ENCODE assay signal across 29 cellular contexts in the genomic region with DNA sequence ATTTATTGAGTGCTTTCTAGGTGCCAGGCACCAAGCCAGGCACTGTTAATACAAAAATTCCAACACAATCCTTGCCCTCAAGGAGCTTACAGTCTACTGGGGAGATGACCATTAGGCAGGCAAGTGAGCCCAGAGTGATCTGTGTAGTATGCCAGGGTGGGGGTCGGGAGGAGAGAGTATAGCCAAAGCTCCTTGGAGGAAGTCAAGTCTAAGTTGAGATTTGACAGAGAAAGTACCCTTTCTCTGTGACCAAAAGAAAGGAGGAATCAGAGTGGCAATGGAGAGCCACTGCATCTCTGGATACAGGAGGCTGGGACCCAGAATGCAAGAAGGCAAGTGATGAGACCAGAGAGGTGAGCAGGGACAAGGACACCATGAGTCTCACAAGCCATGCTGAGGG. TPM values are rescaled to one million over a fixed set of nuclear protein-coding genes. Genes with fewer than 3 reads are reported as not detected.
DNase-seq lines count a peak whose midpoint lies in the region; ATAC-seq, FAIRE-seq and TF ChIP-seq lines count a peak whose summit lies in the region.
"Had no signal": no experiment of that assay in that cellular context is flagged by ENCODE, and none has a peak within 500 bp of the region (broad histone marks: within the 10 kb centered on the region; RNA-seq: fewer than 3 reads in every experiment).

No MANE protein-coding gene starts in this region.

- H3K4ac ChIP-seq in H9 (ENCODE audit: low read depth, low read length): no peak overlapping the region

- no peak overlapping the region for H3K4me3 ChIP-seq in endothelial cell of umbilical vein (replicated peaks in 1 of 3; ENCODE audit: insufficient read depth in 1 of 3, low read depth in 1 of 3, low read length in 3 of 3)
- no peak overlapping the region for H3K4me3 ChIP-seq in stomach
- H3K4me3 ChIP-seq: cardiac muscle cell, colonic mucosa, gastroesophageal sphincter, HAP-1, hepatocyte, PC-9, psoas muscle had no signal

- no peak overlapping the region for H2BK20ac ChIP-seq in H9 (ENCODE audit: low read depth, low read length, poor library complexity, severe bottlenecking)

- H3K4me1 Mint-ChIP-seq in H9: peaks cover 5% of the 10 kb centered on the region in 2 experiments
- H3K4me1 Mint-ChIP-seq in stimulated activated effector memory CD8-positive, alpha-beta T cell treated with anti-CD3 and anti-CD28 coated beads, Interleukin-12 subunit alpha, Interleukin-12 subunit beta, amount 100 ng/mL, for 72 hours: peaks cover 28% of the 10 kb centered on the region

- H4K5ac ChIP-seq in H9 (ENCODE audit: insufficient read length, low read depth, low read length): no peak overlapping the region

- no peaks in the 10 kb centered on the region for H3K9me1 ChIP-seq in endothelial cell of umbilical vein (replicated peaks; ENCODE audit: control insufficient read depth, extremely low read depth, insufficient read depth, low read length)

- no peak overlapping the region for H2BK120ac ChIP-seq in H9 (ENCODE audit: low read depth, low read length, poor library complexity, severe bottlenecking)

- TF ChIP-seq EP300 in stomach (IDR thresholded peaks at IDR 0.05): no peak

- H3K27ac Mint-ChIP-seq in H9: peak overlapping the region in 1 of 3 experiments; percentile 34; a peak in 1 of 7 replicates
- H3K27ac Mint-ChIP-seq in stimulated activated effector memory CD8-positive, alpha-beta T cell treated with anti-CD3 and anti-CD28 coated beads, Interleukin-12 subunit alpha, Interleukin-12 subunit beta, amount 100 ng/mL, for 72 hours: peak overlapping the region; percentile 72
- H3K27ac Mint-ChIP-seq: activated CD4-positive, alpha-beta memory T cell treated with anti-CD3 and anti-CD28 coated beads for 36 hours; activated naive CD4-positive, alpha-beta T cell treated with anti-CD3 and anti-CD28 coated beads, Interleukin-2, amount 10 ng/mL, durations not matched to agents 7 days and 5 days had no signal

- H3K27me3 Mint-ChIP-seq in H9 (ENCODE audit: low read depth): peaks cover 13% of the 10 kb centered on the region
- H3K27me3 Mint-ChIP-seq: activated CD4-positive, alpha-beta memory T cell treated with anti-CD3 and anti-CD28 coated beads for 36 hours; activated naive CD4-positive, alpha-beta T cell treated with anti-CD3 and anti-CD28 coated beads, Interleukin-2, amount 10 ng/mL, durations not matched to agents 7 days and 5 days had no signal

- no peaks in the 10 kb centered on the region for H3K79me2 ChIP-seq in H9 (ENCODE audit: insufficient read depth, low read length)
- H3K79me2 ChIP-seq in endothelial cell of umbilical vein (ENCODE audit: control insufficient read depth, insufficient read depth, low read length): no peaks in the 10 kb centered on the region
- H3K79me2 ChIP-seq: hepatocyte had no signal

- TF ChIP-seq POLR2A in endothelial cell of umbilical vein (IDR thresholded peaks at IDR 0.05; ENCODE audit: low read depth, low read length) (no peak), stomach (IDR thresholded peaks at IDR 0.05) (no peak)

- no peak overlapping the region for H3K56ac ChIP-seq in H9 (ENCODE audit: insufficient read length, low read depth, low read length)

- H3K27me3 ChIP-seq in H9 (ENCODE audit: insufficient read depth, low read length): no peaks in the 10 kb centered on the region
- H3K27me3 ChIP-seq in endothelial cell of umbilical vein (ENCODE audit: control insufficient read depth in 2 of 2, insufficient read depth in 2 of 2, low read length in 2 of 2): no peaks in the 10 kb centered on the region
- no peaks in the 10 kb centered on the region for H3K27me3 ChIP-seq in stomach
- H3K27me3 ChIP-seq: cardiac muscle cell, colonic mucosa, gastroesophageal sphincter, hepatocyte had no signal

- H2BK12ac ChIP-seq in H9 (ENCODE audit: insufficient read length, low read depth, low read length): no peak overlapping the region

- H2AFZ ChIP-seq in H9 (ENCODE audit: low read length) (no peak overlapping the region), endothelial cell of umbilical vein (ENCODE audit: low read depth, low read length) (no peak overlapping the region)
- H2AFZ ChIP-seq: hepatocyte, PC-9 had no signal

- H3K4me3 Mint-ChIP-seq in H9: no peak overlapping the region
- no peak overlapping the region for H3K4me3 Mint-ChIP-seq in stimulated activated effector memory CD8-positive, alpha-beta T cell treated with anti-CD3 and anti-CD28 coated beads, Interleukin-12 subunit alpha, Interleukin-12 subunit beta, amount 100 ng/mL, for 72 hours
- H3K4me3 Mint-ChIP-seq: activated CD4-positive, alpha-beta memory T cell treated with anti-CD3 and anti-CD28 coated beads for 36 hours; activated naive CD4-positive, alpha-beta T cell treated with anti-CD3 and anti-CD28 coated beads, Interleukin-2, amount 10 ng/mL, durations not matched to agents 7 days and 5 days; activated T-cell treated with anti-CD3 and anti-CD28 coated beads, Interleukin-2, amount 50 U/mL, for 4 hours; T-helper 2 cell treated with Interferon-gamma antibody and Interleukin-4, amounts not matched to agents 5 μg/mL and 100 μg/mL, for 36 hours had no signal

- H3K9me3 Mint-ChIP-seq in H9: no peaks in the 10 kb centered on the region
- no peaks in the 10 kb centered on the region for H3K9me3 Mint-ChIP-seq in stimulated activated effector memory CD8-positive, alpha-beta T cell treated with anti-CD3 and anti-CD28 coated beads, Interleukin-12 subunit alpha, Interleukin-12 subunit beta, amount 100 ng/mL, for 72 hours
- H3K9me3 Mint-ChIP-seq: activated CD4-positive, alpha-beta memory T cell treated with anti-CD3 and anti-CD28 coated beads for 36 hours; activated naive CD4-positive, alpha-beta T cell treated with anti-CD3 and anti-CD28 coated beads, Interleukin-2, amount 10 ng/mL, durations not matched to agents 7 days and 5 days; activated T-cell treated with anti-CD3 and anti-CD28 coated beads, Interleukin-2, amount 50 U/mL, for 4 hours; T-helper 2 cell treated with Interferon-gamma antibody and Interleukin-4, amounts not matched to agents 5 μg/mL and 100 μg/mL, for 36 hours had no signal

- H3K18ac ChIP-seq in H9 (ENCODE audit: insufficient read length, low read depth, low read length): no peak overlapping the region

- no peaks in the 10 kb centered on the region for H4K20me1 ChIP-seq in H9 (ENCODE audit: control insufficient read depth, insufficient read depth, insufficient read length)
- H4K20me1 ChIP-seq in endothelial cell of umbilical vein (replicated peaks; ENCODE audit: control insufficient read depth, extremely low read depth, insufficient read depth, low read length): no peaks in the 10 kb centered on the region

- peak; percentile 47 for DNase-seq in activated CD8-positive, alpha-beta memory T cell treated with anti-CD3 and anti-CD28 coated beads for 24 hours
- no peak for DNase-seq in activated CD8-positive, alpha-beta memory T cell treated with anti-CD3 and anti-CD28 coated beads, Interleukin-2, amount 50 U/mL, for 4 hours
- DNase-seq in H9 (peak; percentile 10), endothelial cell of umbilical vein (ENCODE audit: low read depth, low spot score) (no peak), stomach (no peak), DMS53 (lab: John Stamatoyannopoulos, UW) (no peak)
- no peak for DNase-seq in stimulated activated effector memory CD8-positive, alpha-beta T cell treated with anti-CD3 and anti-CD28 coated beads, Interleukin-12 subunit alpha, Interleukin-12 subunit beta, amount 100 ng/mL, for 72 hours (ENCODE audit: low spot score in 2 of 2)
- DNase-seq in stimulated activated naive CD4-positive, alpha-beta T cell (lab: John Stamatoyannopoulos, UW): no peak
- DNase-seq: ACHN; activated naive CD4-positive, alpha-beta T cell treated with anti-CD3 and anti-CD28 coated beads, Interleukin-2, amount 10 ng/mL, durations not matched to agents 7 days and 5 days; activated T-cell treated with anti-CD3 and anti-CD28 coated beads, Interleukin-2, amount 50 U/mL, for 4 hours; colonic mucosa; DND-41; mesenchymal stem cell; NCI-H1694; NCI-H2171; NCI-H524 treated with DMSO at 0.1 percent for 48 hours; PC-9; psoas muscle; trophoblast cell had no signal

- CTCF ChIA-PET in endothelial cell of umbilical vein (lab: Charles Lee): interaction anchor here (3.8 to 4.2 kb wide), 2 partner anchors 15 to 21 kb away, joined by 43 to 52 read pairs; no protein-coding TSS in a partner anchor

- BruUV-seq in endothelial cell of umbilical vein (replicated peaks; lab: Mats Ljungman, UMichigan): TSS peak; percentile 37

- H3K4me2 ChIP-seq in H9 (ENCODE audit: insufficient read depth, insufficient read length, low read length) (no peak overlapping the region), endothelial cell of umbilical vein (ENCODE audit: insufficient read depth, low read length) (no peak overlapping the region)
- H3K4me2 ChIP-seq: hepatocyte, PC-9 had no signal

- H3K4me1 ChIP-seq in H9 (ENCODE audit: insufficient read depth, low read length) (no peaks in the 10 kb centered on the region), endothelial cell of umbilical vein (ENCODE audit: control insufficient read depth, extremely low read depth, insufficient read depth, low read length) (no peaks in the 10 kb centered on the region), stomach (peaks cover 0 to 21% (median 12%) of the 10 kb centered on the region in 4 donors)
- H3K4me1 ChIP-seq: Caco-2, colonic mucosa, HAP-1, psoas muscle had no signal

- H3K79me1 ChIP-seq in H9 (ENCODE audit: insufficient read depth, low read depth, low read length, poor library complexity, severe bottlenecking): no peaks in the 10 kb centered on the region

- no CpG with 5 or more reads among the region's 1 CpG for WGBS in H9 (ENCODE audit: extremely low coverage, insufficient read length, low lambda C conversion rate)
- WGBS in stomach, 5 donors: 94 to 100% (median 96%) methylated on average over 1 of the region's 1 CpG

- dilution Hi-C loops in endothelial cell of umbilical vein (cut with MboI; ENCODE audit: extremely low pct_ligation_motif_present, low sequenced_read_pairs): no loop called here

- ATAC-seq in stimulated activated effector memory CD8-positive, alpha-beta T cell treated with anti-CD3 and anti-CD28 coated beads, Interleukin-12 subunit alpha, Interleukin-12 subunit beta, amount 100 ng/mL, for 72 hours: no peak
- ATAC-seq: activated T-cell treated with anti-CD3 and anti-CD28 coated beads, Interleukin-2, amount 50 U/mL, for 4 hours; gastroesophageal sphincter; left colon; psoas muscle; Right ventricle myocardium inferior had no signal

- H3K27ac ChIP-seq in H9 (ENCODE audit: insufficient read length, low read depth, low read length) (no peak overlapping the region), endothelial cell of umbilical vein (ENCODE audit: insufficient read depth, low read depth, low read length) (no peak overlapping the region), stomach (no peak overlapping the region)
- H3K27ac ChIP-seq: cardiac muscle cell, colonic mucosa, gastroesophageal sphincter, hepatocyte, PC-9, psoas muscle had no signal

- H3K23ac ChIP-seq in H9 (ENCODE audit: insufficient read length, low read depth, low read length): no peak overlapping the region

- H3K36me3 ChIP-seq in endothelial cell of umbilical vein (ENCODE audit: control insufficient read depth in 2 of 2, extremely low read depth in 1 of 2, insufficient read depth in 2 of 2, low read length in 2 of 2) (peaks cover 4 to 24% of the 10 kb centered on the region in 2 experiments), stomach (peaks cover 45 to 87% (median 70%) of the 10 kb centered on the region in 4 donors)

- no peaks in the 10 kb centered on the region for H3K9me3 ChIP-seq in H9 (ENCODE audit: control insufficient read depth, low read depth, low read length)
- no peaks in the 10 kb centered on the region for H3K9me3 ChIP-seq in endothelial cell of umbilical vein (replicated peaks; ENCODE audit: control insufficient read depth, insufficient read depth, low read length)
- H3K9me3 ChIP-seq in stomach: no peaks in the 10 kb centered on the region
- H3K9me3 ChIP-seq: Caco-2, colonic mucosa, gastroesophageal sphincter, HAP-1, psoas muscle had no signal

- H2BK5ac ChIP-seq in H9 (ENCODE audit: insufficient read length, low read length): no peak overlapping the region

- H3K36me3 Mint-ChIP-seq in H9 (ENCODE audit: insufficient read depth in 1 of 3, low read depth in 3 of 3): peaks cover 1 to 31% (median 25%) of the 10 kb centered on the region in 3 experiments; a peak in 4 of 7 replicates
- peaks cover 51% of the 10 kb centered on the region for H3K36me3 Mint-ChIP-seq in stimulated activated effector memory CD8-positive, alpha-beta T cell treated with anti-CD3 and anti-CD28 coated beads, Interleukin-12 subunit alpha, Interleukin-12 subunit beta, amount 100 ng/mL, for 72 hours

- no peak overlapping the region for H2BK15ac ChIP-seq in H9 (ENCODE audit: low read depth, low read length)

- H3K14ac ChIP-seq in H9 (ENCODE audit: insufficient read depth, low read length): no peak overlapping the region

- no peak for TF ChIP-seq CTCF in H9 (conservative IDR thresholded peaks at IDR 0.05)
- TF ChIP-seq CTCF in endothelial cell of umbilical vein (IDR thresholded peaks at IDR 0.05; ENCODE audit: extremely low read depth in 1 of 2, insufficient read depth in 1 of 2, low read depth in 1 of 2, low read length in 2 of 2): no peak
- TF ChIP-seq CTCF in stomach (IDR thresholded peaks at IDR 0.05): no peak

- intact Hi-C loops in endothelial cell of umbilical vein (cut with micrococcal nuclease) (no loop called here), stomach (cut with DNase I; ENCODE audit: low total_unique reads) (no loop called here)

- POLR2A ChIA-PET in endothelial cell of umbilical vein (lab: Charles Lee): no interaction called here

- FAIRE-seq in endothelial cell of umbilical vein (lab: Jason Lieb, UNC): no peak

- H3T11ph ChIP-seq in H9 (ENCODE audit: low read length): no peak overlapping the region

- H2AK5ac ChIP-seq in H9 (ENCODE audit: insufficient read length, low read length): no peak overlapping the region

- H3K9ac ChIP-seq in H9 (ENCODE audit: extremely low read depth, insufficient read length, low read length) (no peak overlapping the region), endothelial cell of umbilical vein (replicated peaks; ENCODE audit: extremely low read depth, insufficient read depth, low read length) (no peak overlapping the region)

- no peaks in the 10 kb centered on the region for H3K23me2 ChIP-seq in H9 (ENCODE audit: insufficient read length, low read depth, low read length, poor library complexity, severe bottlenecking)

- H4K91ac ChIP-seq in H9 (ENCODE audit: insufficient read length, low read depth, low read length): no peak overlapping the region

- H4K8ac ChIP-seq in H9 (replicated peaks; ENCODE audit: insufficient read length, low read depth, low read length): no peak overlapping the region

RNA-seq across cellular contexts. Expression of a gene that starts 7.5 kb away (rescaled TPM):
- total RNA-seq in H9 (2021): 0.28 and 0.88 TPM in 2 replicates
- 1.3 and 2.2 TPM in 2 replicates for total RNA-seq in endothelial cell of umbilical vein
- polyA plus RNA-seq in endothelial cell of umbilical vein: 1.4 and 1.7 TPM in 2 replicates
- polyA plus RNA-seq in endothelial cell of umbilical vein (2011; cell fraction: cytosol; rRNA removed): 1.1 and 1.4 TPM in 2 replicates
- 2.2 and 5.0 TPM in 2 replicates for polyA plus RNA-seq in endothelial cell of umbilical vein (2011; cell fraction: nucleus; rRNA removed)
- polyA plus RNA-seq in endothelial cell of umbilical vein (2012): 0.79 and 1.2 TPM in 2 replicates
- 1.6 and 1.7 TPM in 2 replicates for polyA minus RNA-seq in endothelial cell of umbilical vein
- not detected for polyA minus RNA-seq in endothelial cell of umbilical vein (2011; cell fraction: cytosol; rRNA and poly(A)+ RNA removed)
- 3.4 and 3.5 TPM in 2 replicates for polyA minus RNA-seq in endothelial cell of umbilical vein (2011; cell fraction: nucleus; rRNA and poly(A)+ RNA removed)
- under 1 TPM in 1 of 5 donors, not detected in 4; 0.45 TPM for total RNA-seq in stomach
- polyA plus RNA-seq in stomach: 1 to 10 TPM in 2 of 3 donors, under 1 TPM in 1; 0.88 to 2.3 (median 1.3) TPM
- total RNA-seq: activated CD4-positive, alpha-beta memory T cell treated with anti-CD3 and anti-CD28 coated beads for 36 hours; activated T-cell treated with anti-CD3 and anti-CD28 coated beads, Interleukin-2, amount 50 U/mL, for 4 hours; PC-9 had no signal

RNA-seq across cellular contexts. Expression of a gene that starts 8.7 kb away (rescaled TPM):
- total RNA-seq in H9 (2021): 19.2 and 23.9 TPM in 2 replicates
- 63.3 and 71.2 TPM in 2 replicates for total RNA-seq in endothelial cell of umbilical vein
- polyA plus RNA-seq in endothelial cell of umbilical vein: 98.0 and 98.1 TPM in 2 replicates
- 63.4 and 71.6 TPM in 2 replicates for polyA plus RNA-seq in endothelial cell of umbilical vein (2011; cell fraction: cytosol; rRNA removed)
- polyA plus RNA-seq in endothelial cell of umbilical vein (2011; cell fraction: nucleus; rRNA removed): 43.3 and 44.2 TPM in 2 replicates
- polyA plus RNA-seq in endothelial cell of umbilical vein (2012): 63.6 and 75.7 TPM in 2 replicates
- 128 and 133 TPM in 2 replicates for polyA minus RNA-seq in endothelial cell of umbilical vein
- polyA minus RNA-seq in endothelial cell of umbilical vein (2011; cell fraction: cytosol; rRNA and poly(A)+ RNA removed): 20.5 TPM
- 16.8 and 34.5 TPM in 2 replicates for polyA minus RNA-seq in endothelial cell of umbilical vein (2011; cell fraction: nucleus; rRNA and poly(A)+ RNA removed)
- 10 to 100 TPM in 2 of 5 donors, 1 to 10 TPM in 3; 5.2 to 39.1 (median 9.4) TPM for total RNA-seq in stomach
- polyA plus RNA-seq in stomach: 10 to 100 TPM; 17.1 to 19.2 (median 17.9) TPM

RNA-seq across cellular contexts. Expression of a gene that starts 50.3 kb away (rescaled TPM):
- not detected in 2 replicates for total RNA-seq in H9 (2021)
- 0.60 and 0.77 TPM in 2 replicates for total RNA-seq in endothelial cell of umbilical vein
- 0.35 TPM in 1 of 2 replicates, not detected in the other for polyA plus RNA-seq in endothelial cell of umbilical vein
- polyA plus RNA-seq in endothelial cell of umbilical vein (2011; cell fraction: cytosol; rRNA removed): not detected in 2 replicates
- 3.3 and 4.6 TPM in 2 replicates for polyA plus RNA-seq in endothelial cell of umbilical vein (2011; cell fraction: nucleus; rRNA removed)
- 0.46 and 1.1 TPM in 2 replicates for polyA plus RNA-seq in endothelial cell of umbilical vein (2012)
- 1.0 TPM in 1 of 2 replicates, not detected in the other for polyA minus RNA-seq in endothelial cell of umbilical vein
- polyA minus RNA-seq in endothelial cell of umbilical vein (2011; cell fraction: cytosol; rRNA and poly(A)+ RNA removed): not detected
- polyA minus RNA-seq in endothelial cell of umbilical vein (2011; cell fraction: nucleus; rRNA and poly(A)+ RNA removed): 1.3 TPM in 1 of 2 replicates, not detected in the other
- total RNA-seq in stomach: under 1 TPM in 1 of 5 donors, not detected in 4; 0.55 TPM
- polyA plus RNA-seq in stomach: under 1 TPM in 1 of 3 donors, not detected in 2; 0.35 TPM
- total RNA-seq: activated CD4-positive, alpha-beta memory T cell treated with anti-CD3 and anti-CD28 coated beads for 36 hours; activated T-cell treated with anti-CD3 and anti-CD28 coated beads, Interleukin-2, amount 50 U/mL, for 4 hours; colonic mucosa; left colon; Right ventricle myocardium inferior had no signal
- polyA plus RNA-seq: cardiac muscle cell had no signal

Comparison
In these comparisons a context has a peak if more than half of its experiments do, and no peak if none do; other contexts are left out.
1. DNase-seq: peak in activated CD8-positive, alpha-beta memory T cell treated with anti-CD3 and anti-CD28 coated beads for 24 hours (single experiment) and H9 (single experiment); none in activated CD8-positive, alpha-beta memory T cell treated with anti-CD3 and anti-CD28 coated beads, Interleukin-2, amount 50 U/mL, for 4 hours (single experiment), endothelial cell of umbilical vein (single experiment), stimulated activated effector memory CD8-positive, alpha-beta T cell treated with anti-CD3 and anti-CD28 coated beads, Interleukin-12 subunit alpha, Interleukin-12 subunit beta, amount 100 ng/mL, for 72 hours (0 of 2), stomach (single experiment), stimulated activated naive CD4-positive, alpha-beta T cell (0 of 6) and DMS53 (single experiment).